Comparison of ENCODE assay signal across 8 cellular contexts in genomic region chr2:215002500-215002899, GRCh38.
A peak's percentile ranks its signal among the peaks of the same experiment; 100 is the strongest.
DNase-seq lines count a peak whose midpoint lies in the region; ATAC-seq, FAIRE-seq and TF ChIP-seq lines count a peak whose summit lies in the region.

No MANE protein-coding gene starts in this region.

- H3K36me3 Mint-ChIP-seq in astrocyte (ENCODE audit: low read depth, unreplicated experiment), result no peaks in the 10 kb centered on the region
- H3K36me3 Mint-ChIP-seq in activated CD4-positive, alpha-beta memory T cell treated with anti-CD3 and anti-CD28 coated beads for 36 hours, result no peaks in the 10 kb centered on the region

- H3F3A ChIP-seq in DOHH2 (ENCODE audit: control insufficient read depth, insufficient read depth) (no peaks in the 10 kb centered on the region), MM.1S (ENCODE audit: insufficient read depth, low read length) (no peaks in the 10 kb centered on the region)

- intact Hi-C loops in activated CD4-positive, alpha-beta memory T cell treated with anti-CD3 and anti-CD28 coated beads for 36 hours (cut with micrococcal nuclease), result loop anchor here (5.0 kb wide), 1 partner anchor 1195 kb away; no protein-coding TSS in a partner anchor

- FAIRE-seq in astrocyte (lab: Jason Lieb, UNC), result peak; percentile 45

- H4K20me1 ChIP-seq in DOHH2 (ENCODE audit: control insufficient read depth, insufficient read depth, low read depth, low read length), result no peaks in the 10 kb centered on the region
- no peaks in the 10 kb centered on the region for H4K20me1 ChIP-seq in MM.1S (ENCODE audit: insufficient read depth, low read length)
- H4K20me1 ChIP-seq in astrocyte (ENCODE audit: insufficient read depth, low read length), result no peaks in the 10 kb centered on the region

- no peak overlapping the region for H3K9ac ChIP-seq in MM.1S (ENCODE audit: low read length)
- no peak overlapping the region for H3K9ac ChIP-seq in astrocyte (ENCODE audit: low read length)

- H3K79me2 ChIP-seq in DOHH2 (ENCODE audit: control insufficient read depth, low read length) (no peaks in the 10 kb centered on the region), MM.1S (ENCODE audit: low read length) (no peaks in the 10 kb centered on the region), astrocyte (ENCODE audit: insufficient read depth, low read length) (no peaks in the 10 kb centered on the region)

- no peaks in the 10 kb centered on the region for H3K9me2 ChIP-seq in DOHH2 (replicated peaks; ENCODE audit: control insufficient read depth, low read length)
- H3K9me2 ChIP-seq in MM.1S (replicated peaks; ENCODE audit: insufficient read depth, low read length), result no peaks in the 10 kb centered on the region

- POLR2A ChIA-PET in activated CD4-positive, alpha-beta memory T cell treated with anti-CD3 and anti-CD28 coated beads for 36 hours (lab: Charles Lee), result no interaction called here

- H3K4me2 ChIP-seq in DOHH2 (ENCODE audit: low read length), result no peak overlapping the region
- H3K4me2 ChIP-seq in MM.1S (ENCODE audit: low read depth, low read length), result no peak overlapping the region
- peak overlapping the region; percentile 18 for H3K4me2 ChIP-seq in astrocyte (ENCODE audit: low read length)

- H3K27me3 ChIP-seq in DOHH2 (ENCODE audit: control insufficient read depth, low read length) (no peaks in the 10 kb centered on the region), MM.1S (replicated peaks; ENCODE audit: insufficient read depth, low read length) (no peaks in the 10 kb centered on the region), astrocyte (ENCODE audit: insufficient read depth, low read length) (no peaks in the 10 kb centered on the region)

- H3K9me3 ChIP-seq in DOHH2 (ENCODE audit: control insufficient read depth, insufficient read depth, low read length), result no peaks in the 10 kb centered on the region
- no peaks in the 10 kb centered on the region for H3K9me3 ChIP-seq in MM.1S (replicated peaks; ENCODE audit: insufficient read depth, low read length)
- no peaks in the 10 kb centered on the region for H3K9me3 ChIP-seq in astrocyte (ENCODE audit: insufficient read depth, low read depth, low read length)

- no peaks in the 10 kb centered on the region for H3K4me1 ChIP-seq in DOHH2 (ENCODE audit: control insufficient read depth, low read length)
- no peaks in the 10 kb centered on the region for H3K4me1 ChIP-seq in MM.1S (ENCODE audit: low read length)
- no peaks in the 10 kb centered on the region for H3K4me1 ChIP-seq in astrocyte (ENCODE audit: insufficient read depth, low read length)

- no peak overlapping the region for H3K27ac Mint-ChIP-seq in astrocyte (ENCODE audit: unreplicated experiment)
- H3K27ac Mint-ChIP-seq in activated CD4-positive, alpha-beta memory T cell treated with anti-CD3 and anti-CD28 coated beads for 36 hours, result no peak overlapping the region

- H3K4me3 Mint-ChIP-seq in astrocyte (ENCODE audit: unreplicated experiment), result no peak overlapping the region
- H3K4me3 Mint-ChIP-seq in activated CD4-positive, alpha-beta memory T cell treated with anti-CD3 and anti-CD28 coated beads for 36 hours, result no peak overlapping the region

- CTCF ChIA-PET in activated CD4-positive, alpha-beta memory T cell treated with anti-CD3 and anti-CD28 coated beads for 36 hours (lab: Charles Lee), result no interaction called here

- H3K9me3 Mint-ChIP-seq in astrocyte (ENCODE audit: unreplicated experiment), result no peaks in the 10 kb centered on the region
- H3K9me3 Mint-ChIP-seq in activated CD4-positive, alpha-beta memory T cell treated with anti-CD3 and anti-CD28 coated beads for 36 hours, result no peaks in the 10 kb centered on the region

- no peak overlapping the region for H3K4me3 ChIP-seq in DOHH2 (ENCODE audit: low read length)
- H3K4me3 ChIP-seq in MM.1S (ENCODE audit: low read length), result no peak overlapping the region
- H3K4me3 ChIP-seq in astrocyte (ENCODE audit: insufficient read depth, low read depth, low read length), result no peak overlapping the region

- TF ChIP-seq CTCF in DOHH2 (IDR thresholded peaks at IDR 0.05; ENCODE audit: low read depth, low read length, poor library complexity, severe bottlenecking), result peak; percentile 43
- peak; percentile 38 for TF ChIP-seq CTCF in MM.1S (IDR thresholded peaks at IDR 0.05; ENCODE audit: low read length)
- peak; percentile 57 for TF ChIP-seq CTCF in astrocyte (IDR thresholded peaks at IDR 0.05; ENCODE audit: insufficient read depth, low read depth, low read length)

- peak; percentile 69 for ATAC-seq in GM21529 (IDR thresholded peaks at IDR 0.05; ENCODE audit: unreplicated experiment)
- peak; percentile 76 for ATAC-seq in left lobe of liver
- ATAC-seq in HG03571 (IDR thresholded peaks at IDR 0.05; ENCODE audit: unreplicated experiment), result no peak
- ATAC-seq in GM21515 (IDR thresholded peaks at IDR 0.05; ENCODE audit: unreplicated experiment), result no peak

- H3K27ac ChIP-seq in DOHH2 (ENCODE audit: low read depth, low read length) (no peak overlapping the region), MM.1S (ENCODE audit: low read length) (no peak overlapping the region), astrocyte (ENCODE audit: low read depth, low read length) (no peak overlapping the region)

- H3K27me3 Mint-ChIP-seq in astrocyte (ENCODE audit: low read depth, unreplicated experiment), result no peaks in the 10 kb centered on the region
- peaks cover 4% of the 10 kb centered on the region for H3K27me3 Mint-ChIP-seq in activated CD4-positive, alpha-beta memory T cell treated with anti-CD3 and anti-CD28 coated beads for 36 hours

- no peaks in the 10 kb centered on the region for H3K36me3 ChIP-seq in DOHH2 (ENCODE audit: control insufficient read depth, low read length)
- no peaks in the 10 kb centered on the region for H3K36me3 ChIP-seq in MM.1S (replicated peaks; ENCODE audit: insufficient read depth, low read length)
- no peaks in the 10 kb centered on the region for H3K36me3 ChIP-seq in astrocyte (ENCODE audit: insufficient read depth, low read length)

- DNase-seq in MM.1S (peak; percentile 18), astrocyte (ENCODE audit: low read depth) (peak; percentile 28), left lobe of liver (ENCODE audit: low spot score) (no peak)
- no peak for DNase-seq in activated CD4-positive, alpha-beta memory T cell treated with anti-CD3 and anti-CD28 coated beads for 36 hours

- H3K4me1 Mint-ChIP-seq in astrocyte (ENCODE audit: low read depth, unreplicated experiment), result peaks cover 4% of the 10 kb centered on the region
- H3K4me1 Mint-ChIP-seq in activated CD4-positive, alpha-beta memory T cell treated with anti-CD3 and anti-CD28 coated beads for 36 hours (ENCODE audit: low read depth), result no peaks in the 10 kb centered on the region

- H2AFZ ChIP-seq in MM.1S (ENCODE audit: low read length), result no peak overlapping the region
- H2AFZ ChIP-seq in astrocyte (ENCODE audit: low read depth, low read length), result no peak overlapping the region

Comparison
In these comparisons a context has a peak if more than half of its experiments do, and no peak if none do; other contexts are left out.
1. ATAC-seq: peak in GM21529 (single experiment) and left lobe of liver (single experiment); none in HG03571 (single experiment) and GM21515 (single experiment).
2. DNase-seq: peak in MM.1S (single experiment) and astrocyte (single experiment); none in left lobe of liver (single experiment) and activated CD4-positive, alpha-beta memory T cell treated with anti-CD3 and anti-CD28 coated beads for 36 hours (single experiment).
3. Peak in every context shown above with its lines, with median percentiles within 50 percentile points of each other: CTCF ChIP-seq.